18 cellular contexts compared by ENCODE assay signal in genomic region chr3:39171860-39172259, GRCh38. TPM values are rescaled to one million over a fixed set of nuclear protein-coding genes. Genes with fewer than 3 reads are reported as not detected.
DNase-seq lines count a peak whose midpoint lies in the region; ATAC-seq and TF ChIP-seq lines count a peak whose summit lies in the region.
"Had no signal": no experiment of that assay in that cellular context is flagged by ENCODE, and none has a peak within 500 bp of the region (broad histone marks: within the 10 kb centered on the region; RNA-seq: fewer than 3 reads in every experiment).

No MANE protein-coding gene starts in this region.

- no peaks in the 10 kb centered on the region for H3K36me3 ChIP-seq in mucosa of descending colon (ENCODE audit: low read depth)
- H3K36me3 ChIP-seq: BE2C had no signal

- H3K4me1 ChIP-seq in mucosa of descending colon (ENCODE audit: low read depth) = no peaks in the 10 kb centered on the region
- H3K4me1 ChIP-seq: BE2C had no signal

- ATAC-seq in left colon (peak; percentile 65), mucosa of descending colon (peak; percentile 39), GM18861 (IDR thresholded peaks at IDR 0.05; ENCODE audit: unreplicated experiment) (no peak), HG02678 (IDR thresholded peaks at IDR 0.05; ENCODE audit: unreplicated experiment) (no peak)

- no peak for TF ChIP-seq CTCF in mucosa of descending colon (IDR thresholded peaks at IDR 0.05)

- intact Hi-C loops in left colon (cut with DNase I, micrococcal nuclease) = no loop called here
- intact Hi-C loops in mucosa of descending colon (cut with DNase I, micrococcal nuclease) = no loop called here

- no peaks in the 10 kb centered on the region for H3K9me3 ChIP-seq in mucosa of descending colon
- H3K9me3 ChIP-seq: BE2C had no signal

- DNase-seq in NCI-H82 treated with DMSO at 0.1 percent for 48 hours (lab: John Stamatoyannopoulos, UW; ENCODE audit: unreplicated experiment) (peak; percentile 26), left colon (no peak), mucosa of descending colon (no peak)
- DNase-seq in activated naive CD4-positive, alpha-beta T cell treated with anti-CD3 and anti-CD28 coated beads, Interleukin-2, amount 50 U/mL, for 16 hours = no peak
- DNase-seq: BE2C; C1 segment of cervical spinal cord; CD4-positive, CD25-positive, alpha-beta regulatory T cell; CD8-positive, alpha-beta memory T cell; COR-L47; DMS 273 treated with DMSO at 0.1 percent for 48 hours; DMS79; GF-D8; H9 had no signal

- H3K4me3 ChIP-seq in mucosa of descending colon = no peak overlapping the region

RNA-seq across cellular contexts. Expression of gene CSRNP1, which starts 18.5 kb away (rescaled TPM):
- total RNA-seq in left colon = 10 to 100 TPM; 19.2 to 33.7 TPM
- 10 to 100 TPM; 16.9 to 38.8 (median 21.4) TPM for total RNA-seq in mucosa of descending colon

RNA-seq across cellular contexts. Expression of gene XIRP1, which starts 20.5 kb away (rescaled TPM):
- not detected for total RNA-seq in left colon
- under 1 TPM in 1 of 3 donors, not detected in 2; 0.31 TPM for total RNA-seq in mucosa of descending colon
- total RNA-seq: A172; CD4-positive, CD25-positive, alpha-beta regulatory T cell; Daoy; H1; H9 had no signal

Comparison
In these comparisons a context has a peak if more than half of its experiments do, and no peak if none do; other contexts are left out.
1. ATAC-seq: peak in left colon (single experiment) and mucosa of descending colon (single experiment); none in GM18861 (single experiment) and HG02678 (single experiment).